10 cellular contexts compared by ENCODE assay signal in the genomic region with DNA sequence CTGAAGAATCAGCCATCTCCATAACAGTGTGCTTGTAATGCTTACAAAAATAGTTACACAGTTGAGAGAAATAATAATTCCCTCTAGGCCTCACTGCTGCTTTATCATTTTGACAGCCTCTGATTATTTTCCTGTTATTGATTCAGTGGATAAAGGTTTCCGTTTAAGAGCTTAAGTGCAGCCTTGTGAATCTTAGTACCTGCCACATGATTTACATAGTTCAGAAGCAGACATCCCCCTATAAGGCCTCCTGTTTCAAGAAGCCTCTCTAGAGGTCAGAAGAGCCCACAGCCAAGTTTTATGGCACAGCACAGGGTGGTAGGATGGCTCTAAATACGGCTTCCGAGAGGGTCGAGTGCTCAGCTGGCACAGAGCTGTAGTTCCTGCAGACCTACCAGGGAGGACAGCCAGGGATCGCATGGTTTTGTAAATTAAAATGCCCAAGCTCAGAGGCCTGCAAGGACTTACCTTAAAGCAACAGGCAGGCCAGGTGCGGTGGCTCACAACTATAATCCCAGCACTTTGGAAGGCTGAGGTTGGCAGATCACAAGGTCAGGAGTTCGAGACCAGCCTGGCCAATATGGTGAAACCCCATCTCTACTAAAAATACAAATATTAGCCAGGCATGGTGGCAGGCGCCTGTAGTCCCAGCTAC. TPM values are rescaled to one million over a fixed set of nuclear protein-coding genes. Genes with fewer than 3 reads are reported as not detected.
DNase-seq lines count a peak whose midpoint lies in the region; ATAC-seq and TF ChIP-seq lines count a peak whose summit lies in the region.
"Had no signal": no experiment of that assay in that cellular context is flagged by ENCODE, and none has a peak within 500 bp of the region (broad histone marks: within the 10 kb centered on the region; RNA-seq: fewer than 3 reads in every experiment).

No MANE protein-coding gene starts in this region.

- H3F3A ChIP-seq in PC-3 (ENCODE audit: low read length, unreplicated experiment), result no peaks in the 10 kb centered on the region

- DNase-seq in PC-3 (no peak), prostate gland (ENCODE audit: low spot score) (no peak), UCSD-AML1 (lab: John Stamatoyannopoulos, UW; ENCODE audit: unreplicated experiment) (no peak), HuH-7 (ENCODE audit: low spot score) (no peak), NCI-H1105 treated with DMSO at 0.1 percent for 48 hours (lab: John Stamatoyannopoulos, UW) (no peak), gastrocnemius medialis (no peak)
- DNase-seq: glutamatergic neuron, nephron progenitor cell had no signal

- no peak for TF ChIP-seq CTCF in PC-3 (conservative IDR thresholded peaks at IDR 0.05; ENCODE audit: low read depth, low read length)
- no peak for TF ChIP-seq CTCF in prostate gland (IDR thresholded peaks at IDR 0.05)
- TF ChIP-seq CTCF in gastrocnemius medialis (IDR thresholded peaks at IDR 0.05 in 4 of 5, conservative IDR thresholded peaks at IDR 0.05 in 1 of 5), result no peak

- H3K27me3 ChIP-seq in PC-3 (ENCODE audit: low read length) (no peaks in the 10 kb centered on the region), prostate gland (replicated peaks; ENCODE audit: insufficient read depth) (no peaks in the 10 kb centered on the region), gastrocnemius medialis (no peaks in the 10 kb centered on the region)

- peaks cover 57% of the 10 kb centered on the region for H3K4me1 ChIP-seq in PC-3 (ENCODE audit: insufficient read depth, low read length)
- peaks cover 40% of the 10 kb centered on the region for H3K4me1 ChIP-seq in prostate gland (replicated peaks)
- peaks cover 18% of the 10 kb centered on the region in 2 donors for H3K4me1 ChIP-seq in gastrocnemius medialis

- POLR2A ChIA-PET in PC-3 (lab: Charles Lee; ENCODE audit: unreplicated experiment), result no interaction called here

- BruUV-seq in PC-3 (replicated peaks; lab: Mats Ljungman, UMichigan), result no TSS peak

- no peaks in the 10 kb centered on the region for H3K9me3 ChIP-seq in PC-3 (ENCODE audit: low read length)
- H3K9me3 ChIP-seq in prostate gland, result no peaks in the 10 kb centered on the region
- H3K9me3 ChIP-seq in gastrocnemius medialis, result no peaks in the 10 kb centered on the region

- H3K79me2 ChIP-seq in PC-3 (ENCODE audit: low read length), result no peaks in the 10 kb centered on the region

- ATAC-seq in GM18907 (IDR thresholded peaks at IDR 0.05; ENCODE audit: unreplicated experiment) (peak; percentile 93), HG02623 (IDR thresholded peaks at IDR 0.05; ENCODE audit: unreplicated experiment) (peak; percentile 93), PC-3 (no peak), gastrocnemius medialis (no peak)

- H3K9ac ChIP-seq in PC-3 (ENCODE audit: low read length), result no peak overlapping the region

- in situ Hi-C loops in gastrocnemius medialis (cut with MboI; ENCODE audit: low sequenced_read_pairs in 4 of 4), result no loop called here

- H3K36me3 ChIP-seq in PC-3 (ENCODE audit: low read depth, low read length), result peaks cover 8% of the 10 kb centered on the region; the same call in 1 of the 2 replicates
- no peaks in the 10 kb centered on the region for H3K36me3 ChIP-seq in prostate gland
- H3K36me3 ChIP-seq in gastrocnemius medialis, result peaks cover 0 to 4% of the 10 kb centered on the region in 2 donors

- TF ChIP-seq POLR2A in prostate gland (IDR thresholded peaks at IDR 0.05) (no peak), gastrocnemius medialis (IDR thresholded peaks at IDR 0.05) (no peak)

- H3K27ac ChIP-seq in PC-3 (ENCODE audit: low read length) (peak overlapping the region; percentile 97), prostate gland (peak overlapping the region; percentile 63 to 82), gastrocnemius medialis (no peak overlapping the region)

- H2AFZ ChIP-seq in PC-3 (ENCODE audit: low read length), result no peak overlapping the region

- H3K4me2 ChIP-seq in PC-3 (ENCODE audit: low read length), result no peak overlapping the region

- 46% methylated on average over 8 of the region's 8 CpGs for WGBS in prostate gland

- CTCF ChIA-PET in PC-3 (lab: Charles Lee), result interaction anchor here (1.6 kb wide), 1 partner anchor 16 kb away, joined by 4 read pairs; no protein-coding TSS in a partner anchor

- H4K20me1 ChIP-seq in PC-3 (ENCODE audit: low read length), result no peaks in the 10 kb centered on the region

- H3K9me2 ChIP-seq in PC-3 (replicated peaks; ENCODE audit: low read length), result no peaks in the 10 kb centered on the region

- intact Hi-C loops in PC-3 (cut with micrococcal nuclease) (loop anchor here (5.0 kb wide), 1 partner anchor 33 kb away; a partner anchor contains a TSS), prostate gland (cut with DNase I) (no loop called here), gastrocnemius medialis (cut with DNase I; ENCODE audit: low total_unique reads) (no loop called here)

- H3K4me3 ChIP-seq in PC-3 (ENCODE audit: low read length), result no peak overlapping the region
- H3K4me3 ChIP-seq in prostate gland, result no peak overlapping the region
- no peak overlapping the region for H3K4me3 ChIP-seq in gastrocnemius medialis

RNA-seq across cellular contexts. Expression of a gene that starts 17.6 kb away (rescaled TPM):
- total RNA-seq in PC-3 (2014; rRNA removed) (216 and 245 TPM in 2 replicates), prostate gland (100 to 1,000 TPM; 231 to 261 TPM), gastrocnemius medialis (10 to 100 TPM; 13.6 to 50.7 (median 27.0) TPM)

RNA-seq across cellular contexts. Expression of a gene that starts 34.8 kb away (rescaled TPM):
- total RNA-seq in PC-3 (2014; rRNA removed) (122 and 150 TPM in 2 replicates), prostate gland (100 to 1,000 TPM; 105 to 194 TPM), gastrocnemius medialis (10 to 100 TPM; 27.0 to 61.1 (median 50.2) TPM)

Comparison
In these comparisons a context has a peak if more than half of its experiments do, and no peak if none do; other contexts are left out.
1. ATAC-seq: peak in GM18907 (single experiment) and HG02623 (single experiment); none in PC-3 (single experiment) and gastrocnemius medialis (0 of 2).
2. H3K27ac ChIP-seq: peak in PC-3 (single experiment) and prostate gland (2 of 2); none in gastrocnemius medialis (0 of 4).